ENCODE assay signal across 17 cellular contexts in the genomic region with DNA sequence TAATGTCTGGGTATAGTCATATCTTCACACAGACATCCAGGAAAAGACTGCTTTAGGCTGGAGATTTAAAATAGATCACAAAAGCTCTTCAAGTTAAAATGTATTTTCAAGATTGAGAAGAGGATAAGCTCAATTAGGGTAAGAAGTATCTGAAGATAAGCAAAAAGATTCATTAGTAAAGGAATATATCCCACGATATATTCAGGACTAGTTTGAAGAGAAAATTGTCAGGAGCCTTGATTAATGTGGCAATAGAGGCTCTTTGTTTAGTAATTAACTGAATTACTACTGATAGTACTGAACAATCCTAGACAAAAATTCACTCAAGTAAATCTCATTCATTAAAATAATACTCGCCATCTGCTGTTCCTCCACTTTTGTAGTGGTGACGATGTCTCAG. TPM values are rescaled to one million over a fixed set of nuclear protein-coding genes. Genes with fewer than 3 reads are reported as not detected.
DNase-seq lines count a peak whose midpoint lies in the region; ATAC-seq and TF ChIP-seq lines count a peak whose summit lies in the region.
"Had no signal": no experiment of that assay in that cellular context is flagged by ENCODE, and none has a peak within 500 bp of the region (broad histone marks: within the 10 kb centered on the region; RNA-seq: fewer than 3 reads in every experiment).

No MANE protein-coding gene starts in this region.

- peaks cover 83% of the 10 kb centered on the region for H3K4me1 Mint-ChIP-seq in chondrocyte (ENCODE audit: low read depth)
- H3K4me1 Mint-ChIP-seq in mesothelial cell of epicardium, result peaks cover 35% of the 10 kb centered on the region
- H3K4me1 Mint-ChIP-seq in stimulated activated naive B cell treated with anti-CD40 and anti-IgM and Interleukin-4, amounts not matched to agents 10 μg/mL and 1 μg/mL and 100 μg/mL, for 72 hours, result peaks cover 4 to 27% of the 10 kb centered on the region in 2 donors
- H3K4me1 Mint-ChIP-seq: CD14-positive monocyte; CD8-positive, alpha-beta memory T cell had no signal

- H3K36me3 ChIP-seq in colonic mucosa, result no peaks in the 10 kb centered on the region
- H3K36me3 ChIP-seq: HAP-1 had no signal

- H3K9me3 Mint-ChIP-seq in chondrocyte (ENCODE audit: low read depth), result no peaks in the 10 kb centered on the region
- no peaks in the 10 kb centered on the region for H3K9me3 Mint-ChIP-seq in mesothelial cell of epicardium
- no peaks in the 10 kb centered on the region for H3K9me3 Mint-ChIP-seq in stimulated activated naive B cell treated with anti-CD40 and anti-IgM and Interleukin-4, amounts not matched to agents 10 μg/mL and 1 μg/mL and 100 μg/mL, for 72 hours
- H3K9me3 Mint-ChIP-seq: CD8-positive, alpha-beta memory T cell had no signal

- H3K36me3 Mint-ChIP-seq in chondrocyte (ENCODE audit: low read depth) (no peaks in the 10 kb centered on the region), mesothelial cell of epicardium (peaks cover 4% of the 10 kb centered on the region)
- H3K36me3 Mint-ChIP-seq in stimulated activated naive B cell treated with anti-CD40 and anti-IgM and Interleukin-4, amounts not matched to agents 10 μg/mL and 1 μg/mL and 100 μg/mL, for 72 hours, result peaks cover 26 to 51% of the 10 kb centered on the region in 2 donors

- intact Hi-C loops in colonic mucosa (cut with DNase I), result no loop called here

- no peak overlapping the region for H3K4me3 ChIP-seq in colonic mucosa
- H3K4me3 ChIP-seq: A549, BLaER1, GM23248, HAP-1 had no signal

- ATAC-seq in stimulated activated naive B cell treated with anti-CD40 and anti-IgM and Interleukin-4, amounts not matched to agents 10 μg/mL and 1 μg/mL and 100 μg/mL, for 72 hours (replicated peaks), result no peak
- ATAC-seq: A549 had no signal

- H3K9me3 ChIP-seq in colonic mucosa, result no peaks in the 10 kb centered on the region
- H3K9me3 ChIP-seq: A549, BLaER1, HAP-1 had no signal

- no peaks in the 10 kb centered on the region for H3K4me1 ChIP-seq in colonic mucosa

- H3K27ac Mint-ChIP-seq in chondrocyte (ENCODE audit: unreplicated experiment) (peak overlapping the region; percentile 60), mesothelial cell of epicardium (peak overlapping the region; percentile 11)
- H3K27ac Mint-ChIP-seq in stimulated activated naive B cell treated with anti-CD40 and anti-IgM and Interleukin-4, amounts not matched to agents 10 μg/mL and 1 μg/mL and 100 μg/mL, for 72 hours, result peak overlapping the region; percentile 6
- H3K27ac Mint-ChIP-seq: CD8-positive, alpha-beta memory T cell had no signal

- TF ChIP-seq CTCF in chondrocyte (IDR thresholded peaks at IDR 0.05) (no peak), mesothelial cell of epicardium (IDR thresholded peaks at IDR 0.05; ENCODE audit: unreplicated experiment) (no peak), colonic mucosa (IDR thresholded peaks at IDR 0.05) (no peak), GM10266 (IDR thresholded peaks at IDR 0.05; ENCODE audit: control insufficient read depth, insufficient read depth, low read depth, missing control alignments) (no peak)

- no peak overlapping the region for H3K4me3 Mint-ChIP-seq in chondrocyte (ENCODE audit: unreplicated experiment)
- no peak overlapping the region for H3K4me3 Mint-ChIP-seq in mesothelial cell of epicardium
- no peak overlapping the region for H3K4me3 Mint-ChIP-seq in stimulated activated naive B cell treated with anti-CD40 and anti-IgM and Interleukin-4, amounts not matched to agents 10 μg/mL and 1 μg/mL and 100 μg/mL, for 72 hours
- H3K4me3 Mint-ChIP-seq: CD14-positive monocyte; CD8-positive, alpha-beta memory T cell had no signal

- DNase-seq in NCI-H524 (lab: John Stamatoyannopoulos, UW), result peak; percentile 3 to 27
- DNase-seq in NCI-H524 treated with DMSO at 0.1 percent for 48 hours (lab: John Stamatoyannopoulos, UW), result no peak
- DNase-seq in chondrocyte (ENCODE audit: low spot score), result no peak
- no peak for DNase-seq in mesothelial cell of epicardium (ENCODE audit: low spot score in 2 of 2, unreplicated experiment in 2 of 2)
- no peak for DNase-seq in stimulated activated naive B cell treated with anti-CD40 and anti-IgM and Interleukin-4, amounts not matched to agents 10 μg/mL and 1 μg/mL and 100 μg/mL, for 72 hours
- no peak for DNase-seq in colonic mucosa
- no peak for DNase-seq in NCI-H2196 (lab: John Stamatoyannopoulos, UW; ENCODE audit: unreplicated experiment)
- DNase-seq in GM10266 (ENCODE audit: extremely low spot score), result no peak
- DNase-seq: AML-193; CD8-positive, alpha-beta memory T cell; COR-L47; GM23248 had no signal

- no peak overlapping the region for H3K27ac ChIP-seq in colonic mucosa
- H3K27ac ChIP-seq: 22Rv1, A549, BLaER1, GM23248 had no signal

- no peaks in the 10 kb centered on the region for H3K27me3 Mint-ChIP-seq in chondrocyte (ENCODE audit: low read depth)
- no peaks in the 10 kb centered on the region for H3K27me3 Mint-ChIP-seq in mesothelial cell of epicardium (ENCODE audit: low read depth)
- H3K27me3 Mint-ChIP-seq in stimulated activated naive B cell treated with anti-CD40 and anti-IgM and Interleukin-4, amounts not matched to agents 10 μg/mL and 1 μg/mL and 100 μg/mL, for 72 hours, result no peaks in the 10 kb centered on the region

- H3K9ac ChIP-seq in colonic mucosa (ENCODE audit: low read depth in 2 of 2, low read length in 2 of 2), result no peak overlapping the region
- H3K9ac ChIP-seq: BLaER1, GM23248 had no signal

- H3K27me3 ChIP-seq in colonic mucosa, result no peaks in the 10 kb centered on the region
- H3K27me3 ChIP-seq: BLaER1 had no signal

RNA-seq across cellular contexts. Expression of gene INPP5F, which starts 32.6 kb away (rescaled TPM):
- total RNA-seq in chondrocyte (55.7 to 83.1 TPM (median 56.4 TPM) in 3 replicates), mesothelial cell of epicardium (55.8 to 56.5 TPM (median 56.0 TPM) in 3 replicates), colonic mucosa (10 to 100 TPM; 12.6 to 15.6 TPM)

Comparison
In these comparisons a context has a peak if more than half of its experiments do, and no peak if none do; other contexts are left out.
1. DNase-seq: peak in NCI-H524 (2 of 2); none in NCI-H524 treated with DMSO at 0.1 percent for 48 hours (single experiment), chondrocyte (single experiment), mesothelial cell of epicardium (0 of 2), stimulated activated naive B cell treated with anti-CD40 and anti-IgM and Interleukin-4, amounts not matched to agents 10 μg/mL and 1 μg/mL and 100 μg/mL, for 72 hours (single experiment), colonic mucosa (single experiment), NCI-H2196 (single experiment) and GM10266 (single experiment).
2. H3K27ac Mint-ChIP-seq: peak in every context shown above with its lines; median percentile 60 in chondrocyte; 11 in mesothelial cell of epicardium; 6 in stimulated activated naive B cell treated with anti-CD40 and anti-IgM and Interleukin-4, amounts not matched to agents 10 μg/mL and 1 μg/mL and 100 μg/mL, for 72 hours.